Comparison of ENCODE assay signal across 1 cellular context in genomic region chr20:32482251-32483220, GRCh38.
TF ChIP-seq lines count a peak whose summit lies in the region.

No MANE protein-coding gene starts in this region.

TF ChIP-seq in HepG2, 621 proteins besides CTCF, POLR2A, EP300 and RAD21 (continued from another document and continues in another):
- TF ChIP-seq ZNF816 (CRISPR knock-in tag; IDR thresholded peaks at IDR 0.05; ENCODE audit: borderline replicate concordance), result 0 out of 2 replicates have a peak, but pooled peaks have one; percentile 1
- TF ChIP-seq, protein P1, sequence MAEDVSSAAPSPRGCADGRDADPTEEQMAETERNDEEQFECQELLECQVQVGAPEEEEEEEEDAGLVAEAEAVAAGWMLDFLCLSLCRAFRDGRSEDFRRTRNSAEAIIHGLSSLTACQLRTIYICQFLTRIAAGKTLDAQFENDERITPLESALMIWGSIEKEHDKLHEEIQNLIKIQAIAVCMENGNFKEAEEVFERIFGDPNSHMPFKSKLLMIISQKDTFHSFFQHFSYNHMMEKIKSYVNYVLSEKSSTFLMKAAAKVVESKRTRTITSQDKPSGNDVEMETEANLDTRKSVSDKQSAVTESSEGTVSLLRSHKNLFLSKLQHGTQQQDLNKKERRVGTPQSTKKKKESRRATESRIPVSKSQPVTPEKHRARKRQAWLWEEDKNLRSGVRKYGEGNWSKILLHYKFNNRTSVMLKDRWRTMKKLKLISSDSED (CRISPR knock-in tag; IDR thresholded peaks at IDR 0.05), result no peak
- peak; percentile 35; the same call in 1 of the 2 replicates for TF ChIP-seq ZNF232 (CRISPR knock-in tag; IDR thresholded peaks at IDR 0.05; ENCODE audit: borderline replicate concordance)
- TF ChIP-seq ZBTB38 (CRISPR knock-in tag; IDR thresholded peaks at IDR 0.05), result peak; percentile 73; the same call in 1 of the 2 replicates
- TF ChIP-seq ZNF253 (CRISPR knock-in tag; IDR thresholded peaks at IDR 0.05; ENCODE audit: borderline replicate concordance), result no peak
- peak; percentile 50; the same call in 1 of the 2 replicates for TF ChIP-seq ZNF547 (CRISPR knock-in tag; IDR thresholded peaks at IDR 0.05)
- TF ChIP-seq ZNF644 (CRISPR knock-in tag; IDR thresholded peaks at IDR 0.05; ENCODE audit: low read depth), result no peak
- TF ChIP-seq MZF1 (CRISPR knock-in tag; IDR thresholded peaks at IDR 0.05; ENCODE audit: borderline replicate concordance), result no peak
- no peak for TF ChIP-seq HMG20A (CRISPR knock-in tag; IDR thresholded peaks at IDR 0.05; ENCODE audit: borderline replicate concordance)
- TF ChIP-seq, protein P2, sequence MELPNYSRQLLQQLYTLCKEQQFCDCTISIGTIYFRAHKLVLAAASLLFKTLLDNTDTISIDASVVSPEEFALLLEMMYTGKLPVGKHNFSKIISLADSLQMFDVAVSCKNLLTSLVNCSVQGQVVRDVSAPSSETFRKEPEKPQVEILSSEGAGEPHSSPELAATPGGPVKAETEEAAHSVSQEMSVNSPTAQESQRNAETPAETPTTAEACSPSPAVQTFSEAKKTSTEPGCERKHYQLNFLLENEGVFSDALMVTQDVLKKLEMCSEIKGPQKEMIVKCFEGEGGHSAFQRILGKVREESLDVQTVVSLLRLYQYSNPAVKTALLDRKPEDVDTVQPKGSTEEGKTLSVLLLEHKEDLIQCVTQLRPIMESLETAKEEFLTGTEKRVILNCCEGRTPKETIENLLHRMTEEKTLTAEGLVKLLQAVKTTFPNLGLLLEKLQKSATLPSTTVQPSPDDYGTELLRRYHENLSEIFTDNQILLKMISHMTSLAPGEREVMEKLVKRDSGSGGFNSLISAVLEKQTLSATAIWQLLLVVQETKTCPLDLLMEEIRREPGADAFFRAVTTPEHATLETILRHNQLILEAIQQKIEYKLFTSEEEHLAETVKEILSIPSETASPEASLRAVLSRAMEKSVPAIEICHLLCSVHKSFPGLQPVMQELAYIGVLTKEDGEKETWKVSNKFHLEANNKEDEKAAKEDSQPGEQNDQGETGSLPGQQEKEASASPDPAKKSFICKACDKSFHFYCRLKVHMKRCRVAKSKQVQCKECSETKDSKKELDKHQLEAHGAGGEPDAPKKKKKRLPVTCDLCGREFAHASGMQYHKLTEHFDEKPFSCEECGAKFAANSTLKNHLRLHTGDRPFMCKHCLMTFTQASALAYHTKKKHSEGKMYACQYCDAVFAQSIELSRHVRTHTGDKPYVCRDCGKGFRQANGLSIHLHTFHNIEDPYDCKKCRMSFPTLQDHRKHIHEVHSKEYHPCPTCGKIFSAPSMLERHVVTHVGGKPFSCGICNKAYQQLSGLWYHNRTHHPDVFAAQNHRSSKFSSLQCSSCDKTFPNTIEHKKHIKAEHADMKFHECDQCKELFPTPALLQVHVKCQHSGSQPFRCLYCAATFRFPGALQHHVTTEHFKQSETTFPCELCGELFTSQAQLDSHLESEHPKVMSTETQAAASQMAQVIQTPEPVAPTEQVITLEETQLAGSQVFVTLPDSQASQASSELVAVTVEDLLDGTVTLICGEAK (IDR thresholded peaks at IDR 0.05), result no peak
- TF ChIP-seq, protein P2 (CRISPR knock-in tag; IDR thresholded peaks at IDR 0.05), result peak; percentile 80
- TF ChIP-seq SP2 (CRISPR knock-in tag; IDR thresholded peaks at IDR 0.05), result no peak
- TF ChIP-seq KIAA2018 (CRISPR knock-in tag; IDR thresholded peaks at IDR 0.05; ENCODE audit: borderline replicate concordance), result no peak
- 0 out of 2 replicates have a peak, but pooled peaks have one; percentile 29 for TF ChIP-seq BRF2 (CRISPR knock-in tag; IDR thresholded peaks at IDR 0.05)
- peak; percentile 34; the same call in 1 of the 2 replicates for TF ChIP-seq ZNF441 (CRISPR knock-in tag; IDR thresholded peaks at IDR 0.05; ENCODE audit: borderline replicate concordance)
- TF ChIP-seq HNRNPH1 (optimal IDR thresholded peaks at IDR 0.05; ENCODE audit: low read depth, low read length), result no peak
- no peak for TF ChIP-seq TRIM22 (IDR thresholded peaks at IDR 0.05)
- peak; percentile 89 for TF ChIP-seq PCBP1 (IDR thresholded peaks at IDR 0.05; ENCODE audit: borderline replicate concordance, low read depth, low read length)
- TF ChIP-seq ZNF468 (CRISPR knock-in tag; IDR thresholded peaks at IDR 0.05), result no peak
- no peak for TF ChIP-seq ZNF879 (CRISPR knock-in tag; IDR thresholded peaks at IDR 0.05)
- TF ChIP-seq ZNF850 (CRISPR knock-in tag; conservative IDR thresholded peaks at IDR 0.05), result peak; percentile 26; the same call in 1 of the 2 replicates
- TF ChIP-seq, protein P3, sequence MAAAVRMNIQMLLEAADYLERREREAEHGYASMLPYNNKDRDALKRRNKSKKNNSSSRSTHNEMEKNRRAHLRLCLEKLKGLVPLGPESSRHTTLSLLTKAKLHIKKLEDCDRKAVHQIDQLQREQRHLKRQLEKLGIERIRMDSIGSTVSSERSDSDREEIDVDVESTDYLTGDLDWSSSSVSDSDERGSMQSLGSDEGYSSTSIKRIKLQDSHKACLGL (CRISPR knock-in tag; IDR thresholded peaks at IDR 0.05), result no peak
- no peak for TF ChIP-seq ZKSCAN1 (IDR thresholded peaks at IDR 0.05; ENCODE audit: low read length)
- TF ChIP-seq ZMYM3 (CRISPR knock-in tag; IDR thresholded peaks at IDR 0.05), result 0 out of 2 replicates have a peak, but pooled peaks have one; percentile 43
- TF ChIP-seq GATA4 (IDR thresholded peaks at IDR 0.05; ENCODE audit: borderline replicate concordance, low read depth), result no peak
- peak; percentile 73; the same call in 1 of the 2 replicates for TF ChIP-seq AHR (CRISPR knock-in tag; IDR thresholded peaks at IDR 0.05)
- TF ChIP-seq, protein P4, sequence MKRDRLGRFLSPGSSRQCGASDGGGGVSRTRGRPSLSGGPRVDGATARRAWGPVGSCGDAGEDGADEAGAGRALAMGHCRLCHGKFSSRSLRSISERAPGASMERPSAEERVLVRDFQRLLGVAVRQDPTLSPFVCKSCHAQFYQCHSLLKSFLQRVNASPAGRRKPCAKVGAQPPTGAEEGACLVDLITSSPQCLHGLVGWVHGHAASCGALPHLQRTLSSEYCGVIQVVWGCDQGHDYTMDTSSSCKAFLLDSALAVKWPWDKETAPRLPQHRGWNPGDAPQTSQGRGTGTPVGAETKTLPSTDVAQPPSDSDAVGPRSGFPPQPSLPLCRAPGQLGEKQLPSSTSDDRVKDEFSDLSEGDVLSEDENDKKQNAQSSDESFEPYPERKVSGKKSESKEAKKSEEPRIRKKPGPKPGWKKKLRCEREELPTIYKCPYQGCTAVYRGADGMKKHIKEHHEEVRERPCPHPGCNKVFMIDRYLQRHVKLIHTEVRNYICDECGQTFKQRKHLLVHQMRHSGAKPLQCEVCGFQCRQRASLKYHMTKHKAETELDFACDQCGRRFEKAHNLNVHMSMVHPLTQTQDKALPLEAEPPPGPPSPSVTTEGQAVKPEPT (CRISPR knock-in tag; IDR thresholded peaks at IDR 0.05; ENCODE audit: low read depth), result no peak
- peak; percentile 86 for TF ChIP-seq FOXC1 (CRISPR knock-in tag; IDR thresholded peaks at IDR 0.05; ENCODE audit: borderline replicate concordance)
- TF ChIP-seq PREB (CRISPR knock-in tag; IDR thresholded peaks at IDR 0.05), result 0 out of 2 replicates have a peak, but pooled peaks have one; percentile 62
